ENCODE assay signal across 2 cellular contexts in genomic region chr4:153248641-153249198, GRCh38.
TF ChIP-seq lines count a peak whose summit lies in the region.

No MANE protein-coding gene starts in this region.

TF ChIP-seq in K562, 482 proteins besides CTCF, POLR2A, EP300 and RAD21:
- TF ChIP-seq ZNF780A (CRISPR knock-in tag; IDR thresholded peaks at IDR 0.05) (no peak), EZH2 (IDR thresholded peaks at IDR 0.05; ENCODE audit: borderline replicate concordance, low read depth, low read length) (peak; percentile 31; the same call in 1 of the 2 replicates), EGR1 (conservative IDR thresholded peaks at IDR 0.05) (peak; percentile 26; the same call in 1 of the 2 replicates)

TF ChIP-seq in HepG2, 621 proteins besides CTCF, POLR2A, EP300 and RAD21 (continues in another document):
- 0 out of 2 replicates have a peak, but pooled peaks have one; percentile 41 for TF ChIP-seq ZNF772 (CRISPR knock-in tag; IDR thresholded peaks at IDR 0.05)
- no peak for TF ChIP-seq HNRNPH1 (optimal IDR thresholded peaks at IDR 0.05; ENCODE audit: low read depth, low read length)
- TF ChIP-seq MYC (CRISPR knock-in tag; IDR thresholded peaks at IDR 0.05; ENCODE audit: borderline replicate concordance), result 0 out of 2 replicates have a peak, but pooled peaks have one; percentile 10
- no peak for TF ChIP-seq CREM (IDR thresholded peaks at IDR 0.05)
- no peak for TF ChIP-seq CREM (CRISPR knock-in tag; IDR thresholded peaks at IDR 0.05)
- TF ChIP-seq TMF1 (CRISPR knock-in tag; IDR thresholded peaks at IDR 0.05; ENCODE audit: low read depth), result no peak
- no peak for TF ChIP-seq PHF8 (CRISPR knock-in tag; IDR thresholded peaks at IDR 0.05)
- no peak for TF ChIP-seq ATF4 (CRISPR knock-in tag; IDR thresholded peaks at IDR 0.05)
- TF ChIP-seq SIX1 (CRISPR knock-in tag; IDR thresholded peaks at IDR 0.05; ENCODE audit: borderline replicate concordance), result no peak
- TF ChIP-seq AGO2 (optimal IDR thresholded peaks at IDR 0.05; ENCODE audit: low read depth, low read length), result no peak
- no peak for TF ChIP-seq ZNF790 (CRISPR knock-in tag; IDR thresholded peaks at IDR 0.05; ENCODE audit: borderline replicate concordance)
- no peak for TF ChIP-seq ZFP36 (IDR thresholded peaks at IDR 0.05; ENCODE audit: borderline replicate concordance, low read depth, low read length, partially characterized antibody)
- TF ChIP-seq HMGA1 (CRISPR knock-in tag; conservative IDR thresholded peaks at IDR 0.05), result no peak
- no peak for TF ChIP-seq FUBP1 (CRISPR knock-in tag; IDR thresholded peaks at IDR 0.05; ENCODE audit: borderline replicate concordance)
- TF ChIP-seq HMGXB3 (CRISPR knock-in tag; IDR thresholded peaks at IDR 0.05; ENCODE audit: borderline replicate concordance), result no peak
- no peak for TF ChIP-seq RXRA (CRISPR knock-in tag; IDR thresholded peaks at IDR 0.05)
- no peak for TF ChIP-seq RBM39 (IDR thresholded peaks at IDR 0.05; ENCODE audit: low read depth, low read length, poor library complexity, severe bottlenecking)
- TF ChIP-seq XRCC5 (optimal IDR thresholded peaks at IDR 0.05; ENCODE audit: low read length), result no peak
- no peak for TF ChIP-seq ATF3 (CRISPR knock-in tag; IDR thresholded peaks at IDR 0.05)
- TF ChIP-seq HOXA3 (CRISPR knock-in tag; IDR thresholded peaks at IDR 0.05), result no peak
- TF ChIP-seq SSRP1 (CRISPR knock-in tag; IDR thresholded peaks at IDR 0.05), result 0 out of 2 replicates have a peak, but pooled peaks have one; percentile 11
- TF ChIP-seq ZSCAN25 (CRISPR knock-in tag; IDR thresholded peaks at IDR 0.05), result no peak
- no peak for TF ChIP-seq THAP8 (CRISPR knock-in tag; IDR thresholded peaks at IDR 0.05; ENCODE audit: borderline replicate concordance)
- TF ChIP-seq ZNF30 (CRISPR knock-in tag; IDR thresholded peaks at IDR 0.05), result no peak
- 0 out of 2 replicates have a peak, but pooled peaks have one; percentile 37 for TF ChIP-seq ARID4A (CRISPR knock-in tag; IDR thresholded peaks at IDR 0.05; ENCODE audit: borderline replicate concordance)
- TF ChIP-seq ZFP82 (CRISPR knock-in tag; IDR thresholded peaks at IDR 0.05; ENCODE audit: borderline replicate concordance), result 0 out of 2 replicates have a peak, but pooled peaks have one; percentile 32
- TF ChIP-seq PHF20 (CRISPR knock-in tag; IDR thresholded peaks at IDR 0.05), result no peak
- TF ChIP-seq HOMEZ (CRISPR knock-in tag; IDR thresholded peaks at IDR 0.05; ENCODE audit: low read depth), result no peak
- no peak for TF ChIP-seq GTF3A (CRISPR knock-in tag; conservative IDR thresholded peaks at IDR 0.05)
- no peak for TF ChIP-seq ZNF7 (CRISPR knock-in tag; IDR thresholded peaks at IDR 0.05)
- no peak for TF ChIP-seq ATM (IDR thresholded peaks at IDR 0.05; ENCODE audit: borderline replicate concordance)
- TF ChIP-seq NRL (CRISPR knock-in tag; IDR thresholded peaks at IDR 0.05; ENCODE audit: borderline replicate concordance), result no peak
- peak; percentile 8; the same call in 1 of the 2 replicates for TF ChIP-seq ZFX (CRISPR knock-in tag; IDR thresholded peaks at IDR 0.05; ENCODE audit: low read depth)
- no peak for TF ChIP-seq KLF6 (CRISPR knock-in tag; IDR thresholded peaks at IDR 0.05)
- TF ChIP-seq ZNF350 (CRISPR knock-in tag; IDR thresholded peaks at IDR 0.05; ENCODE audit: borderline replicate concordance, low read depth), result peak; percentile 42; the same call in 1 of the 2 replicates
- no peak for TF ChIP-seq BATF2 (CRISPR knock-in tag; IDR thresholded peaks at IDR 0.05)
- TF ChIP-seq CBFB (CRISPR knock-in tag; IDR thresholded peaks at IDR 0.05), result no peak
- TF ChIP-seq ISX (CRISPR knock-in tag; conservative IDR thresholded peaks at IDR 0.05), result no peak
- no peak for TF ChIP-seq PAXIP1 (CRISPR knock-in tag; conservative IDR thresholded peaks at IDR 0.05)
- TF ChIP-seq ZKSCAN1 (IDR thresholded peaks at IDR 0.05; ENCODE audit: low read length), result no peak
- TF ChIP-seq ZNF740 (CRISPR knock-in tag; IDR thresholded peaks at IDR 0.05), result no peak
- no peak for TF ChIP-seq BRD4 (CRISPR knock-in tag; IDR thresholded peaks at IDR 0.05)
- TF ChIP-seq ZBTB1 (CRISPR knock-in tag; IDR thresholded peaks at IDR 0.05; ENCODE audit: borderline replicate concordance), result no peak
